9 cellular contexts compared by ENCODE assay signal in the genomic region with DNA sequence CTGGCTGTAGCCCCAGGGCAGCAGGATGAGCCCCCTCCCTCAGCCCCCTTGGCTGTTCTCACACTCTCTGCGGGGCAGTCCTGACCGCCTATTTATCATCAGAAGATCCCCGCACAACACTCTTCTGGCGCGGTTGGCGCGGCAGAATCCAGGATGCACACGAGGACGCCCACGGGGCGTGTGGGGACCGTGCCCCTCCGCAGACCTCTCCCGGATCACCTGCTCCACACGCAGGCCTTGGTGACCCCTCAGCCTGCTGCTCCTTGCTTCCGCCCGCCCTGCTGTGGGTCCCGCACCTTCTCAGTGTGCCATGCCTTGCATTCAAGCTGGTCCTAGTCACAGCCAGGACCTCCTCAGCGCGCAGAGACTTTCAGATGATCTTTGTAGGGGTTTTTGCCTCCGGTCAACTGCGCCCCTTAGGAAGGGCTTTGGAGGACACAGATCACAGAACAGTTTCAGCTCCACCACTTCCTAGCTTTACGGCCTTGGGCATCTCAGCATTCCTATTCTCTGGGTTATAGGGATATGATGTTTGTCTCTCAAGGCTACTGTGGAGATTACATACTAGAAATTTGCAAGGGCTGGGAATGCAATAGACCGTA. TPM values are rescaled to one million over a fixed set of nuclear protein-coding genes. Genes with fewer than 3 reads are reported as not detected.
DNase-seq lines count a peak whose midpoint lies in the region; ATAC-seq and TF ChIP-seq lines count a peak whose summit lies in the region.
"Had no signal": no experiment of that assay in that cellular context is flagged by ENCODE, and none has a peak within 500 bp of the region (broad histone marks: within the 10 kb centered on the region; RNA-seq: fewer than 3 reads in every experiment).

No MANE protein-coding gene starts in this region.

- ATAC-seq in GM18870 (IDR thresholded peaks at IDR 0.05; ENCODE audit: unreplicated experiment) (no peak), GM18909 (IDR thresholded peaks at IDR 0.05; ENCODE audit: poor library complexity, unreplicated experiment) (no peak)

- BruUV-seq in Calu3 (replicated peaks; lab: Mats Ljungman, UMichigan): no TSS peak

- no peaks in the 10 kb centered on the region for H3K79me2 ChIP-seq in SK-N-SH (ENCODE audit: insufficient read depth)

- TF ChIP-seq CTCF in Calu3 (IDR thresholded peaks at IDR 0.05; ENCODE audit: unreplicated experiment): no peak
- no peak for TF ChIP-seq CTCF in SK-N-SH (IDR thresholded peaks at IDR 0.05)
- TF ChIP-seq CTCF in foreskin fibroblast (IDR thresholded peaks at IDR 0.05; ENCODE audit: low read depth, low read length): no peak

- DNase-seq in Calu3 (no peak), SK-N-SH (no peak), foreskin fibroblast (no peak), retina (peak; percentile 43), kidney tubule cell (ENCODE audit: low spot score) (no peak), mucosa of gallbladder (ENCODE audit: low spot score) (no peak)

- TF ChIP-seq EP300 in SK-N-SH (IDR thresholded peaks at IDR 0.05; ENCODE audit: borderline replicate concordance in 1 of 2, low read depth in 1 of 2, low read length in 1 of 2): no peak

- peaks cover 85% of the 10 kb centered on the region for H3K27me3 Mint-ChIP-seq in Calu3 (ENCODE audit: unreplicated experiment)

- no peaks in the 10 kb centered on the region for H3K9me2 ChIP-seq in SK-N-SH

- H3K27me3 ChIP-seq in SK-N-SH (ENCODE audit: insufficient read depth): no peaks in the 10 kb centered on the region

- H4K20me1 ChIP-seq in SK-N-SH (ENCODE audit: insufficient read depth): 0 out of 2 replicates have a peak, but pooled peaks cover 12% of the 10 kb centered on the region

- H3K9me3 ChIP-seq in SK-N-SH: no peaks in the 10 kb centered on the region

- H3K36me3 ChIP-seq in SK-N-SH (replicated peaks in 1 of 2; ENCODE audit: control insufficient read depth in 1 of 2, insufficient read depth in 2 of 2, low read length in 1 of 2): no peaks in the 10 kb centered on the region

- POLR2A ChIA-PET in SK-N-SH (lab: Yijun Ruan, JAX): interaction anchor here (0.9 to 2.4 kb wide), 2 partner anchors 12 to 14 kb away, joined by 3 to 13 read pairs; no protein-coding TSS in a partner anchor

- H3K4me3 ChIP-seq in SK-N-SH (ENCODE audit: low read depth in 2 of 2, low read length in 1 of 2) (peak overlapping the region; percentile 67 to 73; a peak in 3 of 4 replicates), foreskin fibroblast (ENCODE audit: low read depth in 1 of 2, low read length in 2 of 2) (peak overlapping the region; percentile 50 to 65)

- H3F3A ChIP-seq in SK-N-SH (replicated peaks; ENCODE audit: insufficient read depth): peaks cover 10% of the 10 kb centered on the region

- CTCF ChIA-PET in Calu3 (lab: Charles Lee) (interaction anchor here (1.0 kb wide), 1 partner anchor 74 kb away, joined by 3 read pairs; no protein-coding TSS in a partner anchor), SK-N-SH (lab: Yijun Ruan, JAX) (interaction anchor here (0.9 to 26.8 kb wide), 8 partner anchors 8 to 74 kb away, joined by 3 to 620 read pairs (median 10); no protein-coding TSS in a partner anchor)

- peak overlapping the region; percentile 76; the same call in 1 of the 2 replicates for H3K4me2 ChIP-seq in SK-N-SH

- no peak for TF ChIP-seq RAD21 in SK-N-SH (IDR thresholded peaks at IDR 0.05; ENCODE audit: low read length)

- peak overlapping the region; percentile 56 for H3K4me3 Mint-ChIP-seq in Calu3 (ENCODE audit: low read depth, unreplicated experiment)

- H3K4me1 ChIP-seq in SK-N-SH (ENCODE audit: control insufficient read depth in 1 of 2, insufficient read depth in 2 of 2, low read depth in 1 of 2, low read length in 1 of 2): peaks cover 19 to 45% of the 10 kb centered on the region in 2 experiments; a peak in 3 of 4 replicates

- no peaks in the 10 kb centered on the region for H3K9me3 Mint-ChIP-seq in Calu3 (ENCODE audit: low read depth, unreplicated experiment)
- H3K9me3 Mint-ChIP-seq: dendritic cell treated with granulocyte-macrophage colony-stimulating factor and Interleukin-4, amounts not matched to agents 40 ng/mL and 50 ng/mL, for 4 days had no signal

- peak overlapping the region; percentile 70 for H2AFZ ChIP-seq in SK-N-SH (ENCODE audit: low read depth)

- H3K9ac ChIP-seq in SK-N-SH: no peak overlapping the region

- intact Hi-C loops in Calu3 (cut with micrococcal nuclease; ENCODE audit: unreplicated experiment): no loop called here

- peaks cover 9% of the 10 kb centered on the region for H3K36me3 Mint-ChIP-seq in Calu3 (ENCODE audit: insufficient read depth, unreplicated experiment)

- no peak overlapping the region for H3K27ac Mint-ChIP-seq in Calu3 (ENCODE audit: unreplicated experiment)
- H3K27ac Mint-ChIP-seq: dendritic cell treated with granulocyte-macrophage colony-stimulating factor and Interleukin-4, amounts not matched to agents 40 ng/mL and 50 ng/mL, for 4 days had no signal

- peak overlapping the region in 1 of 2 experiments; percentile 82; a peak in 1 of 4 replicates for H3K27ac ChIP-seq in SK-N-SH (ENCODE audit: low read depth in 2 of 2, low read length in 1 of 2)

- WGBS in SK-N-SH (ENCODE audit: low lambda C conversion rate): 99% methylated on average over 12 of the region's 24 CpGs

- H3K4me1 Mint-ChIP-seq in Calu3 (ENCODE audit: low read depth, unreplicated experiment): no peaks in the 10 kb centered on the region

TF ChIP-seq in SK-N-SH, 30 proteins besides CTCF, POLR2A, EP300 and RAD21 (continues in another document):
- TF ChIP-seq SMC3 (IDR thresholded peaks at IDR 0.05; ENCODE audit: low read depth, low read length) (no peak), NRF1 (IDR thresholded peaks at IDR 0.05; ENCODE audit: low read depth, low read length) (no peak), RCOR1 (IDR thresholded peaks at IDR 0.05; ENCODE audit: low read length) (no peak), GATA2 (CRISPR knock-in tag; IDR thresholded peaks at IDR 0.05) (no peak), CHD2 (IDR thresholded peaks at IDR 0.05; ENCODE audit: low read length, partially characterized antibody) (no peak), JUND (IDR thresholded peaks at IDR 0.05) (no peak), POLR2AphosphoS5 (IDR thresholded peaks at IDR 0.05; ENCODE audit: low read depth, low read length) (no peak), YY1 (IDR thresholded peaks at IDR 0.05; ENCODE audit: low read depth) (no peak), NFIC (IDR thresholded peaks at IDR 0.05; ENCODE audit: borderline replicate concordance) (no peak)
- TF ChIP-seq, protein P1, sequence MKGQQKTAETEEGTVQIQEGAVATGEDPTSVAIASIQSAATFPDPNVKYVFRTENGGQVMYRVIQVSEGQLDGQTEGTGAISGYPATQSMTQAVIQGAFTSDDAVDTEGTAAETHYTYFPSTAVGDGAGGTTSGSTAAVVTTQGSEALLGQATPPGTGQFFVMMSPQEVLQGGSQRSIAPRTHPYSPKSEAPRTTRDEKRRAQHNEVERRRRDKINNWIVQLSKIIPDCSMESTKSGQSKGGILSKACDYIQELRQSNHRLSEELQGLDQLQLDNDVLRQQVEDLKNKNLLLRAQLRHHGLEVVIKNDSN (IDR thresholded peaks at IDR 0.05; ENCODE audit: borderline replicate concordance, low read depth): no peak
- TF ChIP-seq, protein P2, sequence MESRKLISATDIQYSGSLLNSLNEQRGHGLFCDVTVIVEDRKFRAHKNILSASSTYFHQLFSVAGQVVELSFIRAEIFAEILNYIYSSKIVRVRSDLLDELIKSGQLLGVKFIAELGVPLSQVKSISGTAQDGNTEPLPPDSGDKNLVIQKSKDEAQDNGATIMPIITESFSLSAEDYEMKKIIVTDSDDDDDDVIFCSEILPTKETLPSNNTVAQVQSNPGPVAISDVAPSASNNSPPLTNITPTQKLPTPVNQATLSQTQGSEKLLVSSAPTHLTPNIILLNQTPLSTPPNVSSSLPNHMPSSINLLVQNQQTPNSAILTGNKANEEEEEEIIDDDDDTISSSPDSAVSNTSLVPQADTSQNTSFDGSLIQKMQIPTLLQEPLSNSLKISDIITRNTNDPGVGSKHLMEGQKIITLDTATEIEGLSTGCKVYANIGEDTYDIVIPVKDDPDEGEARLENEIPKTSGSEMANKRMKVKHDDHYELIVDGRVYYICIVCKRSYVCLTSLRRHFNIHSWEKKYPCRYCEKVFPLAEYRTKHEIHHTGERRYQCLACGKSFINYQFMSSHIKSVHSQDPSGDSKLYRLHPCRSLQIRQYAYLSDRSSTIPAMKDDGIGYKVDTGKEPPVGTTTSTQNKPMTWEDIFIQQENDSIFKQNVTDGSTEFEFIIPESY (IDR thresholded peaks at IDR 0.05; ENCODE audit: borderline replicate concordance, low read depth): no peak
- TF ChIP-seq, protein P3, sequence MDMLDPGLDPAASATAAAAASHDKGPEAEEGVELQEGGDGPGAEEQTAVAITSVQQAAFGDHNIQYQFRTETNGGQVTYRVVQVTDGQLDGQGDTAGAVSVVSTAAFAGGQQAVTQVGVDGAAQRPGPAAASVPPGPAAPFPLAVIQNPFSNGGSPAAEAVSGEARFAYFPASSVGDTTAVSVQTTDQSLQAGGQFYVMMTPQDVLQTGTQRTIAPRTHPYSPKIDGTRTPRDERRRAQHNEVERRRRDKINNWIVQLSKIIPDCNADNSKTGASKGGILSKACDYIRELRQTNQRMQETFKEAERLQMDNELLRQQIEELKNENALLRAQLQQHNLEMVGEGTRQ (IDR thresholded peaks at IDR 0.05; ENCODE audit: borderline replicate concordance, low read depth, low read length): no peak

RNA-seq across cellular contexts. Expression of a gene that starts 0.8 kb away (rescaled TPM):
- 1.5 and 2.2 TPM in 2 replicates for total RNA-seq in Calu3 (2022)
- 11.3 and 16.9 TPM in 2 replicates for polyA plus RNA-seq in SK-N-SH (2012; rRNA removed)
- 7.1 and 10.0 TPM in 2 replicates for polyA plus RNA-seq in SK-N-SH (2012; cell fraction: cytosol; rRNA removed)
- 43.6 and 49.5 TPM in 2 replicates for polyA plus RNA-seq in SK-N-SH (2012; cell fraction: nucleus; rRNA removed)
- 11.3 TPM for total RNA-seq in mucosa of gallbladder
